In genomic region chr1:36884029-36884701, GRCh38 we compare ENCODE assay signal across 21 cellular contexts.
DNase-seq lines count a peak whose midpoint lies in the region; ATAC-seq and TF ChIP-seq lines count a peak whose summit lies in the region.
"Had no signal": no experiment of that assay in that cellular context is flagged by ENCODE, and none has a peak within 500 bp of the region (broad histone marks: within the 10 kb centered on the region; RNA-seq: fewer than 3 reads in every experiment).

No MANE protein-coding gene starts in this region.

- DNase-seq in D341Med (ENCODE audit: low spot score) (peak; percentile 5), GM13977 (ENCODE audit: low spot score) (peak; percentile 11), lung (ENCODE audit: low spot score) (peak; percentile 20), cerebellum (ENCODE audit: low spot score) (no peak), DMS114 treated with DMSO at 0.1 percent for 48 hours (lab: John Stamatoyannopoulos, UW; ENCODE audit: unreplicated experiment) (no peak), T-helper 1 cell (no peak)
- DNase-seq in stimulated activated CD4-positive, alpha-beta T cell treated with anti-CD3 and anti-CD28 coated beads, Interleukin-2, amount 100 ng/mL, for 48 hours, result no peak
- DNase-seq: activated CD4-positive, alpha-beta T cell treated with anti-CD3 and anti-CD28 coated beads, Interleukin-2, amount 10 ng/mL, durations not matched to agents 24 days and 14 days; immature natural killer cell; mammary epithelial cell; NCI-H187 treated with DMSO at 0.1 percent for 48 hours; NCI-H524 treated with DMSO at 0.1 percent for 48 hours had no signal

- H3K4me3 ChIP-seq in OCI-LY3 (ENCODE audit: low read length) (peak overlapping the region; percentile 16), lung (no peak overlapping the region)
- H3K4me3 ChIP-seq: cardiac muscle cell, SK-N-MC, skin epidermis, thoracic aorta had no signal

- TF ChIP-seq CTCF in GM13977 (IDR thresholded peaks at IDR 0.05; ENCODE audit: extremely low read depth, insufficient read depth, missing control alignments) (no peak), OCI-LY3 (IDR thresholded peaks at IDR 0.05; ENCODE audit: low read depth, low read length) (no peak), lung (IDR thresholded peaks at IDR 0.05; ENCODE audit: control extremely low read depth, extremely low read depth) (no peak)

- H3K4me2 ChIP-seq in OCI-LY3 (ENCODE audit: low read length), result peak overlapping the region; percentile 61

- no peaks in the 10 kb centered on the region for H4K20me1 ChIP-seq in OCI-LY3 (ENCODE audit: insufficient read depth, low read length)

- H3K4me1 ChIP-seq in OCI-LY3 (ENCODE audit: low read length), result peaks cover 36% of the 10 kb centered on the region
- no peaks in the 10 kb centered on the region for H3K4me1 ChIP-seq in lung (ENCODE audit: control insufficient read depth in 2 of 2, insufficient read depth in 2 of 2, low read length in 2 of 2)
- H3K4me1 ChIP-seq: parathyroid adenoma had no signal

- H2AFZ ChIP-seq in OCI-LY3 (ENCODE audit: low read depth, low read length), result no peak overlapping the region
- H2AFZ ChIP-seq: parathyroid adenoma had no signal

- H3K36me3 ChIP-seq in OCI-LY3 (replicated peaks; ENCODE audit: low read depth, low read length), result no peaks in the 10 kb centered on the region
- H3K36me3 ChIP-seq in lung (ENCODE audit: control insufficient read depth in 2 of 2, insufficient read depth in 2 of 2, low read length in 2 of 2), result no peaks in the 10 kb centered on the region
- H3K36me3 ChIP-seq: cardiac muscle cell, thoracic aorta had no signal

- no peaks in the 10 kb centered on the region for H3K9me3 ChIP-seq in OCI-LY3 (ENCODE audit: insufficient read depth, low read length)
- peaks cover 0 to 5% of the 10 kb centered on the region in 2 donors for H3K9me3 ChIP-seq in lung (ENCODE audit: control insufficient read depth in 2 of 2, insufficient read depth in 1 of 2, low read length in 1 of 2)
- H3K9me3 ChIP-seq: thoracic aorta had no signal

- 56 to 64% methylated on average over 8 of the region's 8 CpGs for WGBS in lung, 2 donors

- ATAC-seq in lung (ENCODE audit: insufficient read depth, low FRiP score), result no peak
- ATAC-seq: HCT116; naive thymus-derived CD4-positive, alpha-beta T cell; Panc1 had no signal

- no peak overlapping the region for H3K9ac ChIP-seq in OCI-LY3 (ENCODE audit: low read length)
- H3K9ac ChIP-seq: parathyroid adenoma had no signal

- in situ Hi-C loops in GM13977 (cut with MboI; ENCODE audit: low pct_unique_long_range_greater_than_20kb, low sequenced_read_pairs, unreplicated experiment), result no loop called here

- H3K27ac ChIP-seq in OCI-LY3 (ENCODE audit: low read length), result peak overlapping the region; percentile 52
- H3K27ac ChIP-seq in lung (ENCODE audit: low read depth in 1 of 2, low read length in 1 of 2), result no peak overlapping the region
- H3K27ac ChIP-seq: cardiac muscle cell, parathyroid adenoma, SK-N-MC, skin epidermis, thoracic aorta had no signal

- H3K27me3 ChIP-seq in OCI-LY3 (ENCODE audit: low read depth, low read length) (no peaks in the 10 kb centered on the region), lung (ENCODE audit: control insufficient read depth, insufficient read depth) (no peaks in the 10 kb centered on the region)
- H3K27me3 ChIP-seq: cardiac muscle cell had no signal

- H3K79me2 ChIP-seq in OCI-LY3 (ENCODE audit: low read length), result no peaks in the 10 kb centered on the region
- H3K79me2 ChIP-seq: parathyroid adenoma had no signal

Comparison
In these comparisons a context has a peak if more than half of its experiments do, and no peak if none do; other contexts are left out.
1. DNase-seq: peak in D341Med (single experiment), GM13977 (single experiment) and lung (single experiment); none in stimulated activated CD4-positive, alpha-beta T cell treated with anti-CD3 and anti-CD28 coated beads, Interleukin-2, amount 100 ng/mL, for 48 hours (0 of 2), cerebellum (single experiment), DMS114 treated with DMSO at 0.1 percent for 48 hours (single experiment) and T-helper 1 cell (0 of 5).